In genomic region chr2:230343041-230343624, GRCh38 we compare ENCODE assay signal across 7 cellular contexts. TPM values are rescaled to one million over a fixed set of nuclear protein-coding genes. Genes with fewer than 3 reads are reported as not detected.
DNase-seq lines count a peak whose midpoint lies in the region; ATAC-seq and TF ChIP-seq lines count a peak whose summit lies in the region.
"Not testable (repeated sequence)": the region's sequence is repeated elsewhere in the genome, so short reads cannot be mapped to it uniquely, and the experiment has no call there.

No MANE protein-coding gene starts in this region.

- H3K27me3 Mint-ChIP-seq in CD4-positive, alpha-beta T cell; activated T-helper 1 cell treated with anti-CD3 and anti-CD28 coated beads, Interleukin-12 subunit alpha, Interleukin-12 subunit beta, Interleukin-2, Interleukin-4 antibody, amounts not matched to agents 30 ng/mL and 10 ng/mL and 1 ng/mL, durations not matched to agents 14 hours and 24 hours and 36 hours (ENCODE audit: insufficient read depth); naive thymus-derived CD4-positive, alpha-beta T cell; progenitor cell of endocrine pancreas: not testable (repeated sequence)

- not testable (repeated sequence) for DNase-seq in CD4-positive, alpha-beta T cell; Panc1 (ENCODE audit: low read depth, low spot score); activated T-helper 1 cell treated with anti-CD3 and anti-CD28 coated beads, Interleukin-12 subunit alpha, Interleukin-12 subunit beta, Interleukin-2, Interleukin-4 antibody, amounts not matched to agents 30 ng/mL and 10 ng/mL and 1 ng/mL, durations not matched to agents 14 hours and 24 hours and 36 hours (ENCODE audit: low spot score); brain microvascular endothelial cell; naive thymus-derived CD4-positive, alpha-beta T cell; progenitor cell of endocrine pancreas (ENCODE audit: low spot score, unreplicated experiment)

- not testable (repeated sequence) for H3K27me3 ChIP-seq in CD4-positive, alpha-beta T cell (ENCODE audit: control insufficient read depth, insufficient read depth, low read length); HUES48 (ENCODE audit: control insufficient read depth, insufficient read depth, low read length); Panc1 (ENCODE audit: control insufficient read depth, insufficient read depth, low read length); brain microvascular endothelial cell (replicated peaks); naive thymus-derived CD4-positive, alpha-beta T cell (ENCODE audit: control insufficient read depth in 2 of 2, insufficient read depth in 2 of 2, low read length in 2 of 2)

- not testable (repeated sequence) for ATAC-seq in CD4-positive, alpha-beta T cell (ENCODE audit: poor library complexity); Panc1; naive thymus-derived CD4-positive, alpha-beta T cell

- in situ Hi-C loops in Panc1 (cut with HindIII; ENCODE audit: low pct_unique_long_range_greater_than_20kb, low sequenced_read_pairs); brain microvascular endothelial cell (cut with HindIII; ENCODE audit: low pct_ligation_motif_present, low sequenced_read_pairs): not testable (repeated sequence)

- CTCF ChIA-PET in CD4-positive, alpha-beta T cell (lab: Charles Lee); Panc1 (lab: Charles Lee); naive thymus-derived CD4-positive, alpha-beta T cell (lab: Charles Lee): not testable (repeated sequence)

- not testable (repeated sequence) for H3K27ac ChIP-seq in CD4-positive, alpha-beta T cell (ENCODE audit: low read depth, low read length); HUES48 (ENCODE audit: low read depth, low read length); naive thymus-derived CD4-positive, alpha-beta T cell (ENCODE audit: low read depth, low read length)
- H3K27ac ChIP-seq in Panc1 (ENCODE audit: low read length) (peak overlapping the region; percentile 75; the same call in 1 of the 2 replicates), brain microvascular endothelial cell (peak overlapping the region; percentile 38)

- H3K4me3 ChIP-seq in HUES48 (ENCODE audit: low read depth, low read length) = peak overlapping the region; percentile 42; the same call in 1 of the 2 replicates
- peak overlapping the region; percentile 44 to 65 for H3K4me3 ChIP-seq in Panc1 (ENCODE audit: low read depth in 2 of 2, low read length in 2 of 2)
- not testable (repeated sequence) for H3K4me3 ChIP-seq in brain microvascular endothelial cell (ENCODE audit: low read depth, low read length); naive thymus-derived CD4-positive, alpha-beta T cell (ENCODE audit: low read length)

- POLR2A ChIA-PET in CD4-positive, alpha-beta T cell (lab: Charles Lee); naive thymus-derived CD4-positive, alpha-beta T cell (lab: Charles Lee): not testable (repeated sequence)
- POLR2A ChIA-PET in Panc1 (lab: Charles Lee) = interaction anchor here (0.5 kb wide), 1 partner anchor 1382 kb away, joined by 10 read pairs; no protein-coding TSS in a partner anchor

- H3K27ac Mint-ChIP-seq in CD4-positive, alpha-beta T cell = peak overlapping the region; percentile 48
- H3K27ac Mint-ChIP-seq in activated T-helper 1 cell treated with anti-CD3 and anti-CD28 coated beads, Interleukin-12 subunit alpha, Interleukin-12 subunit beta, Interleukin-2, Interleukin-4 antibody, amounts not matched to agents 30 ng/mL and 10 ng/mL and 1 ng/mL, durations not matched to agents 14 hours and 24 hours and 36 hours; progenitor cell of endocrine pancreas: not testable (repeated sequence)
- peak overlapping the region in 5 of 9 donors; percentile 20 to 81 (median 57) for H3K27ac Mint-ChIP-seq in naive thymus-derived CD4-positive, alpha-beta T cell

- peaks cover 64% of the 10 kb centered on the region for H3K36me3 Mint-ChIP-seq in CD4-positive, alpha-beta T cell (ENCODE audit: low read depth)
- peaks cover 57% of the 10 kb centered on the region for H3K36me3 Mint-ChIP-seq in activated T-helper 1 cell treated with anti-CD3 and anti-CD28 coated beads, Interleukin-12 subunit alpha, Interleukin-12 subunit beta, Interleukin-2, Interleukin-4 antibody, amounts not matched to agents 30 ng/mL and 10 ng/mL and 1 ng/mL, durations not matched to agents 14 hours and 24 hours and 36 hours (ENCODE audit: low read depth)
- H3K36me3 Mint-ChIP-seq in naive thymus-derived CD4-positive, alpha-beta T cell = peaks cover 47 to 68% (median 56%) of the 10 kb centered on the region in 5 donors
- H3K36me3 Mint-ChIP-seq in progenitor cell of endocrine pancreas (ENCODE audit: insufficient read depth) = not testable (repeated sequence)

- H3K9me3 ChIP-seq in CD4-positive, alpha-beta T cell (ENCODE audit: control insufficient read depth, low read length) = peaks cover 29% of the 10 kb centered on the region
- not testable (repeated sequence) for H3K9me3 ChIP-seq in HUES48 (ENCODE audit: control insufficient read depth, insufficient read depth, low read length); Panc1 (ENCODE audit: control insufficient read depth, insufficient read depth, low read depth, low read length); naive thymus-derived CD4-positive, alpha-beta T cell (ENCODE audit: control insufficient read depth in 2 of 3, low read length in 3 of 3)

- TF ChIP-seq CTCF in CD4-positive, alpha-beta T cell (IDR thresholded peaks at IDR 0.05); Panc1 (IDR thresholded peaks at IDR 0.05); brain microvascular endothelial cell (IDR thresholded peaks at IDR 0.05; ENCODE audit: low read depth, low read length, missing control alignments); progenitor cell of endocrine pancreas (IDR thresholded peaks at IDR 0.05; ENCODE audit: unreplicated experiment): not testable (repeated sequence)

- not testable (repeated sequence) for BruUV-seq in Panc1 (replicated peaks; lab: Mats Ljungman, UMichigan)

- not testable (repeated sequence) for H3K9ac ChIP-seq in HUES48 (ENCODE audit: low read depth, low read length)

- H3K9me3 Mint-ChIP-seq in CD4-positive, alpha-beta T cell = peaks cover 18% of the 10 kb centered on the region
- peaks cover 39% of the 10 kb centered on the region for H3K9me3 Mint-ChIP-seq in activated T-helper 1 cell treated with anti-CD3 and anti-CD28 coated beads, Interleukin-12 subunit alpha, Interleukin-12 subunit beta, Interleukin-2, Interleukin-4 antibody, amounts not matched to agents 30 ng/mL and 10 ng/mL and 1 ng/mL, durations not matched to agents 14 hours and 24 hours and 36 hours
- peaks cover 12 to 49% (median 35%) of the 10 kb centered on the region in 11 donors for H3K9me3 Mint-ChIP-seq in naive thymus-derived CD4-positive, alpha-beta T cell
- peaks cover 25% of the 10 kb centered on the region for H3K9me3 Mint-ChIP-seq in progenitor cell of endocrine pancreas (ENCODE audit: low read depth)

- not testable (repeated sequence) for H3K36me3 ChIP-seq in HUES48 (ENCODE audit: control insufficient read depth, insufficient read depth, low read length); Panc1 (ENCODE audit: control insufficient read depth, insufficient read depth, low read length); brain microvascular endothelial cell (replicated peaks)
- H3K36me3 ChIP-seq in naive thymus-derived CD4-positive, alpha-beta T cell (ENCODE audit: control insufficient read depth in 2 of 3, insufficient read depth in 3 of 3, low read length in 3 of 3) = peaks cover 0 to 24% (median 0%) of the 10 kb centered on the region in 3 experiments

- H3K4me3 Mint-ChIP-seq in CD4-positive, alpha-beta T cell = not testable (repeated sequence)
- peak overlapping the region; percentile 4 for H3K4me3 Mint-ChIP-seq in activated T-helper 1 cell treated with anti-CD3 and anti-CD28 coated beads, Interleukin-12 subunit alpha, Interleukin-12 subunit beta, Interleukin-2, Interleukin-4 antibody, amounts not matched to agents 30 ng/mL and 10 ng/mL and 1 ng/mL, durations not matched to agents 14 hours and 24 hours and 36 hours
- peak overlapping the region in 4 of 10 donors; percentile 4 to 61 (median 46) for H3K4me3 Mint-ChIP-seq in naive thymus-derived CD4-positive, alpha-beta T cell
- peak overlapping the region; percentile 75 for H3K4me3 Mint-ChIP-seq in progenitor cell of endocrine pancreas (ENCODE audit: low read depth)

- H3K4me1 Mint-ChIP-seq in CD4-positive, alpha-beta T cell (ENCODE audit: low read depth) = peaks cover 52% of the 10 kb centered on the region
- peaks cover 48% of the 10 kb centered on the region for H3K4me1 Mint-ChIP-seq in activated T-helper 1 cell treated with anti-CD3 and anti-CD28 coated beads, Interleukin-12 subunit alpha, Interleukin-12 subunit beta, Interleukin-2, Interleukin-4 antibody, amounts not matched to agents 30 ng/mL and 10 ng/mL and 1 ng/mL, durations not matched to agents 14 hours and 24 hours and 36 hours (ENCODE audit: low read depth)
- H3K4me1 Mint-ChIP-seq in naive thymus-derived CD4-positive, alpha-beta T cell = peaks cover 29 to 56% (median 49%) of the 10 kb centered on the region in 7 donors
- not testable (repeated sequence) for H3K4me1 Mint-ChIP-seq in progenitor cell of endocrine pancreas (ENCODE audit: low read depth)

- intact Hi-C loops in CD4-positive, alpha-beta T cell (cut with DNase I, micrococcal nuclease) = loop anchor here in 1 of 2 experiments (10.0 kb wide), 1 partner anchor 1072 kb away; no protein-coding TSS in a partner anchor
- intact Hi-C loops in Panc1 (cut with micrococcal nuclease; ENCODE audit: unreplicated experiment); naive thymus-derived CD4-positive, alpha-beta T cell (cut with micrococcal nuclease): not testable (repeated sequence)
- intact Hi-C loops in activated T-helper 1 cell treated with anti-CD3 and anti-CD28 coated beads, Interleukin-12 subunit alpha, Interleukin-12 subunit beta, Interleukin-2, Interleukin-4 antibody, amounts not matched to agents 30 ng/mL and 10 ng/mL and 1 ng/mL, durations not matched to agents 14 hours and 24 hours and 36 hours (cut with micrococcal nuclease) = loop anchor here (1.0 kb wide), 1 partner anchor 8 kb away; no protein-coding TSS in a partner anchor

- not testable (repeated sequence) for H3K4me1 ChIP-seq in HUES48 (ENCODE audit: control insufficient read depth, insufficient read depth, low read length); Panc1 (ENCODE audit: control insufficient read depth, insufficient read depth, low read length)
- H3K4me1 ChIP-seq in naive thymus-derived CD4-positive, alpha-beta T cell (ENCODE audit: control insufficient read depth in 2 of 2, insufficient read depth in 2 of 2, low read length in 2 of 2) = peaks cover 5 to 24% of the 10 kb centered on the region in 2 donors

RNA-seq across cellular contexts. Expression of gene SP140L, which starts 16.1 kb away (rescaled TPM):
- total RNA-seq in CD4-positive, alpha-beta T cell = 10 to 100 TPM; 55.3 to 64.1 TPM
- total RNA-seq in Panc1 (2021; ENCODE audit: unreplicated experiment) = 16.6 TPM
- polyA plus RNA-seq in Panc1 (2012; ENCODE audit: insufficient read length) = 9.9 TPM
- total RNA-seq in activated T-helper 1 cell treated with anti-CD3 and anti-CD28 coated beads, Interleukin-12 subunit alpha, Interleukin-12 subunit beta, Interleukin-2, Interleukin-4 antibody, amounts not matched to agents 30 ng/mL and 10 ng/mL and 1 ng/mL, durations not matched to agents 14 hours and 24 hours and 36 hours = 57.4 and 57.8 TPM in 2 replicates
- total RNA-seq in naive thymus-derived CD4-positive, alpha-beta T cell = 100 to 1,000 TPM in 2 of 5 experiments, 10 to 100 TPM in 3; 62.8 to 121 (median 89.5) TPM
- polyA plus RNA-seq in naive thymus-derived CD4-positive, alpha-beta T cell = 10 to 100 TPM; 34.1 to 42.4 TPM
- total RNA-seq in progenitor cell of endocrine pancreas = 2.7 and 3.4 TPM in 2 replicates
